7 cellular contexts compared by ENCODE assay signal in genomic region chr7:5596046-5596895, GRCh38. TPM values are rescaled to one million over a fixed set of nuclear protein-coding genes. Genes with fewer than 3 reads are reported as not detected.
DNase-seq lines count a peak whose midpoint lies in the region; ATAC-seq and TF ChIP-seq lines count a peak whose summit lies in the region.

No MANE protein-coding gene starts in this region.

- peaks cover 75% of the 10 kb centered on the region for H3K79me2 ChIP-seq in GM23338 (replicated peaks; ENCODE audit: insufficient read depth)

- H3K4me3 ChIP-seq in GM23338 (peak overlapping the region; percentile 92), vagina (peak overlapping the region; percentile 53 to 61)

- H3K27ac Mint-ChIP-seq in GM23338 = peak overlapping the region; percentile 90
- H3K27ac Mint-ChIP-seq in activated naive CD4-positive, alpha-beta T cell treated with anti-CD3 and anti-CD28 coated beads, Interleukin-2, amount 50 U/mL, for 24 hours = no peak overlapping the region

- no peaks in the 10 kb centered on the region for H3K9me2 ChIP-seq in GM23338 (ENCODE audit: insufficient read depth)

- H3K27ac ChIP-seq in GM23338 (ENCODE audit: low read depth) (peak overlapping the region; percentile 59; the same call in 1 of the 2 replicates), RWPE1 (peak overlapping the region; percentile 99), vagina (peak overlapping the region; percentile 83)

- H3K36me3 ChIP-seq in GM23338 (ENCODE audit: insufficient read depth) (no peaks in the 10 kb centered on the region), vagina (no peaks in the 10 kb centered on the region)

- peaks cover 42% of the 10 kb centered on the region for H3K27me3 Mint-ChIP-seq in GM23338 (ENCODE audit: insufficient read depth, low read depth, poor library complexity)
- H3K27me3 Mint-ChIP-seq in activated naive CD4-positive, alpha-beta T cell treated with anti-CD3 and anti-CD28 coated beads, Interleukin-2, amount 50 U/mL, for 24 hours = peaks cover 8% of the 10 kb centered on the region

- H3K4me1 Mint-ChIP-seq in GM23338 = peaks cover 41% of the 10 kb centered on the region
- H3K4me1 Mint-ChIP-seq in activated naive CD4-positive, alpha-beta T cell treated with anti-CD3 and anti-CD28 coated beads, Interleukin-2, amount 50 U/mL, for 24 hours = peaks cover 23% of the 10 kb centered on the region

- ATAC-seq in GM23338 (peak; percentile 0; the same call in 1 of the 3 replicates), Right ventricle myocardium superior (ENCODE audit: poor library complexity) (peak; percentile 58), HG03025 (IDR thresholded peaks at IDR 0.05; ENCODE audit: low FRiP score, unreplicated experiment) (no peak)

- TF ChIP-seq CTCF in GM23338 (conservative IDR thresholded peaks at IDR 0.05; ENCODE audit: low read depth in 2 of 2) (no peak), RWPE1 (conservative IDR thresholded peaks at IDR 0.05; ENCODE audit: low read depth) (no peak), vagina (IDR thresholded peaks at IDR 0.05) (no peak)

- H4K20me1 ChIP-seq in GM23338 (replicated peaks; ENCODE audit: insufficient read depth) = peaks cover 60% of the 10 kb centered on the region

- intact Hi-C loops in Right ventricle myocardium superior (cut with DNase I) (no loop called here), vagina (cut with DNase I) (no loop called here)

- H3K4me1 ChIP-seq in GM23338 (ENCODE audit: insufficient read depth) (peaks cover 59% of the 10 kb centered on the region), vagina (peaks cover 77% of the 10 kb centered on the region)

- DNase-seq in GM23338 (ENCODE audit: low spot score) = peak; percentile 55
- peak; percentile 95 for DNase-seq in RWPE1 (ENCODE audit: low spot score)
- peak; percentile 91 for DNase-seq in Right ventricle myocardium superior
- peak; percentile 65 for DNase-seq in putamen (ENCODE audit: low spot score)
- DNase-seq in vagina (ENCODE audit: extremely low spot score in 2 of 2) = no peak

- peaks cover 38% of the 10 kb centered on the region; the same call in 1 of the 2 replicates for H3F3A ChIP-seq in GM23338 (replicated peaks; ENCODE audit: low read depth)

- H3K36me3 Mint-ChIP-seq in GM23338 (ENCODE audit: low read depth) = peaks cover 22% of the 10 kb centered on the region
- H3K36me3 Mint-ChIP-seq in activated naive CD4-positive, alpha-beta T cell treated with anti-CD3 and anti-CD28 coated beads, Interleukin-2, amount 50 U/mL, for 24 hours = no peaks in the 10 kb centered on the region

- peaks cover 8% of the 10 kb centered on the region for H3K27me3 ChIP-seq in GM23338 (ENCODE audit: insufficient read depth)
- no peaks in the 10 kb centered on the region for H3K27me3 ChIP-seq in vagina

- CTCF ChIA-PET in RWPE1 (lab: Yijun Ruan, JAX) = interaction anchor here (0.6 to 1.5 kb wide), 5 partner anchors 65 to 102 kb away, joined by 3 to 6 read pairs (median 5); no protein-coding TSS in a partner anchor

- no peaks in the 10 kb centered on the region; the same call in none of the 3 replicates for H3K9me3 Mint-ChIP-seq in GM23338
- no peaks in the 10 kb centered on the region for H3K9me3 Mint-ChIP-seq in activated naive CD4-positive, alpha-beta T cell treated with anti-CD3 and anti-CD28 coated beads, Interleukin-2, amount 50 U/mL, for 24 hours

- TF ChIP-seq POLR2A in vagina (IDR thresholded peaks at IDR 0.05) = no peak

- H3K4me3 Mint-ChIP-seq in GM23338 = peak overlapping the region; percentile 96
- peak overlapping the region; percentile 81 for H3K4me3 Mint-ChIP-seq in activated naive CD4-positive, alpha-beta T cell treated with anti-CD3 and anti-CD28 coated beads, Interleukin-2, amount 50 U/mL, for 24 hours

- no peak overlapping the region for H2AFZ ChIP-seq in GM23338

- H3K4me2 ChIP-seq in GM23338 = peak overlapping the region; percentile 96

- POLR2A ChIA-PET in RWPE1 (lab: Yijun Ruan, JAX; ENCODE audit: low non-redundant PET) = interaction anchor here (0.6 kb wide), 1 partner anchor 69 kb away, joined by 6 read pairs; no protein-coding TSS in a partner anchor

- no peaks in the 10 kb centered on the region for H3K9me3 ChIP-seq in vagina

TF ChIP-seq in GM23338, 12 proteins besides CTCF, POLR2A, EP300 and RAD21:
- TF ChIP-seq JUNB (IDR thresholded peaks at IDR 0.05; ENCODE audit: unreplicated experiment) (no peak), POLR2AphosphoS5 (IDR thresholded peaks at IDR 0.05; ENCODE audit: low read depth) (0 out of 2 replicates have a peak, but pooled peaks have one; percentile 33)

RNA-seq across cellular contexts. Expression of gene FSCN1, which starts 3.7 kb away (rescaled TPM):
- total RNA-seq in GM23338 (2014; rRNA removed; shearing (Covaris generic)) = 654 and 734 TPM in 2 replicates
- polyA plus RNA-seq in GM23338 (2016; fragmentation: Nextera tagmentation; extraction: Ambion mirVana) = 135 and 146 TPM in 2 replicates
- 9.7 TPM for total RNA-seq in Right ventricle myocardium superior
- 134 TPM for total RNA-seq in vagina

Comparison
In these comparisons a context has a peak if more than half of its experiments do, and no peak if none do; other contexts are left out.
1. DNase-seq: peak in GM23338 (single experiment), RWPE1 (single experiment), Right ventricle myocardium superior (single experiment) and putamen (single experiment); none in vagina (0 of 2).
2. RNA of gene FSCN1, which starts 3.7 kb away (total RNA-seq): 654 to 734 TPM in GM23338 and 134 TPM in vagina (single experiment); 9.7 TPM in Right ventricle myocardium superior (single experiment); every median in the first group is over 10 times any median in the second.
3. Peak in every context shown above with its lines, with median percentiles within 50 percentile points of each other: H3K27ac ChIP-seq.